In genomic region chr7:131057524-131058065, GRCh38 we compare ENCODE assay signal across 8 cellular contexts.
DNase-seq lines count a peak whose midpoint lies in the region; ATAC-seq and TF ChIP-seq lines count a peak whose summit lies in the region.

No MANE protein-coding gene starts in this region.

- H3K36me3 Mint-ChIP-seq in WTC11 (peaks cover 33% of the 10 kb centered on the region), endothelial cell (ENCODE audit: low read depth, unreplicated experiment) (peaks cover 5% of the 10 kb centered on the region)

- H3K4me1 Mint-ChIP-seq in WTC11 (peaks cover 5% of the 10 kb centered on the region; the same call in 1 of the 2 replicates), endothelial cell (ENCODE audit: unreplicated experiment) (no peaks in the 10 kb centered on the region)

- H3K27me3 Mint-ChIP-seq in WTC11 (ENCODE audit: low read depth) (no peaks in the 10 kb centered on the region), endothelial cell (ENCODE audit: unreplicated experiment) (no peaks in the 10 kb centered on the region)

- intact Hi-C loops in posterior cingulate gyrus (cut with DNase I): no loop called here

- POLR2A ChIA-PET in WTC11 (lab: Charles Lee): no interaction called here

- CTCF ChIA-PET in WTC11 (lab: Charles Lee): interaction anchor here (1.6 kb wide), 1 partner anchor 161 kb away, joined by 3 read pairs; no protein-coding TSS in a partner anchor

- no peak for TF ChIP-seq CTCF in WTC11 (IDR thresholded peaks at IDR 0.05)
- no peak for TF ChIP-seq CTCF in endothelial cell (IDR thresholded peaks at IDR 0.05; ENCODE audit: unreplicated experiment)

- no peak for ATAC-seq in WTC11
- peak; percentile 28 for ATAC-seq in left lobe of liver
- ATAC-seq in HG03439 (IDR thresholded peaks at IDR 0.05; ENCODE audit: unreplicated experiment): no peak

- H3K27ac Mint-ChIP-seq in WTC11 (no peak overlapping the region), endothelial cell (ENCODE audit: unreplicated experiment) (no peak overlapping the region)

- H3K4me3 Mint-ChIP-seq in WTC11 (no peak overlapping the region), endothelial cell (ENCODE audit: unreplicated experiment) (no peak overlapping the region)

- H3K9me3 Mint-ChIP-seq in WTC11 (peaks cover 37% of the 10 kb centered on the region), endothelial cell (ENCODE audit: unreplicated experiment) (no peaks in the 10 kb centered on the region)

- DNase-seq in stimulated activated CD4-positive, alpha-beta T cell treated with anti-CD3 and anti-CD28 coated beads, Interleukin-4, amount 100 ng/mL, for 24 hours: peak; percentile 46
- DNase-seq in stimulated activated CD4-positive, alpha-beta T cell treated with anti-CD3 and anti-CD28 coated beads, Interleukin-2, amount 100 ng/mL, for 48 hours: no peak
- no peak for DNase-seq in WTC11 (ENCODE audit: low spot score)
- no peak for DNase-seq in left lobe of liver (ENCODE audit: low spot score)
- no peak for DNase-seq in endothelial cell (ENCODE audit: low spot score)
- DNase-seq in inferior parietal cortex (ENCODE audit: extremely low spot score): no peak
- DNase-seq in posterior cingulate gyrus: no peak

TF ChIP-seq in WTC11, 78 proteins besides CTCF, POLR2A, EP300 and RAD21:
- no peak for TF ChIP-seq TEAD1 (CRISPR knock-in tag; IDR thresholded peaks at IDR 0.05)
- TF ChIP-seq GABPB1 (CRISPR knock-in tag; IDR thresholded peaks at IDR 0.05): peak; percentile 42; the same call in 1 of the 2 replicates
